Comparison of ENCODE assay signal across 21 cellular contexts in the genomic region with DNA sequence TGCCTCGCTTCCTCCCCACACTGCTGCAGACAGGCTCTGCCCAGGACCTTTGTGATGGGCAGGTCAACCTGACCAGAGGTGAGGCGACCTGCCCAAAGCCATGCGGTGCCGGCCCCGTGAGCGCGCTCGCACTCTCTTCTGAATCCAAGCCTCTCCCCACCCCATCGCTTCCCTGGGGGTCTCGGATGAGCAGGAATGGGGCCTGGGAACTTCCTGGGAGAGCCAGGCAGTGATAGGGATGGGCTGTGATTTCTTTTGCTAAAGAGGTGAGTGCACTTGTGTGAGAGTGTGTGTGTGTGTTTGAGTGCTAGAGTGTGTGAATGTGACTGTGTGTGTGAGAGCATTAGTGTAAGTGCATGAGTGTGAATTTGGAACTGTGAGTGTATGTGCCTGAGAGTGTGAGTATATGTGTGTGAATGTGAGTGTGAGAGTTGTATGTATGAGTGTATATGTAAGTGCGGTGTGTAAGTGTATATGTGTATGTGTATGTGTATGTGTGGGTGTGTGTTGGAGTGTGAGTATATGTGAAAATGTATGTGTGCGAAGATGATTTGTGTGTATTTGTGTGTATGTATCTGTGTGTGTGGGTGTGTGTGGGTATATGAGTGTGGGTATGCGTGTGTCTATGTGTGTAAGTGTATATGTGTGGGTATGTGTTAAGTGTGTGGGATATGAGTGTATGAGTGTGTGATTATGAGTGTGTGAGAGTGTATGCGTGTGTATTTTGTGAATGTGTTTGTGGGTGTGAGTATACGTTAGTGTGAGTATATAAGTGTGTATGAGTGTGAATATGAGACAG. TPM values are rescaled to one million over a fixed set of nuclear protein-coding genes. Genes with fewer than 3 reads are reported as not detected.
"Had no signal": no experiment of that assay in that cellular context is flagged by ENCODE, and none has a peak within 500 bp of the region (broad histone marks: within the 10 kb centered on the region; RNA-seq: fewer than 3 reads in every experiment).

No MANE protein-coding gene starts in this region.

- H3K9me3 ChIP-seq: adrenal gland, heart right ventricle, pancreas, psoas muscle, right atrium auricular region, tibial artery had no signal

- H3K4me3 Mint-ChIP-seq: activated naive CD8-positive, alpha-beta T cell; activated T-cell treated with anti-CD3 and anti-CD28 coated beads, Interleukin-2, amount 50 U/mL, for 24 hours; activated T-helper 17 cell treated with anti-CD3 and anti-CD28 coated beads, Interleukin-2, amount 50 U/mL, for 72 hours; memory B cell; natural killer cell treated with Interleukin-12 subunit alpha and Interleukin-12 subunit beta and Interleukin-15 and Interleukin-18, amount 100 ng/mL, for 72 hours; WTC11 had no signal

- ATAC-seq: activated T-helper 17 cell treated with anti-CD3 and anti-CD28 coated beads, Interleukin-2, amount 50 U/mL, for 72 hours; natural killer cell treated with Interleukin-12 subunit alpha and Interleukin-12 subunit beta and Interleukin-15 and Interleukin-18, amount 100 ng/mL, for 72 hours; stimulated activated naive CD8-positive, alpha-beta T cell treated with anti-CD3 and anti-CD28 coated beads, Interleukin-15, Interleukin-2, amounts not matched to agents 100 U/mL and 50 U/mL, for 24 hours; WTC11 had no signal

- H3K27ac ChIP-seq: adrenal gland, pancreas, psoas muscle, right atrium auricular region, tibial artery had no signal

- H3K9me3 Mint-ChIP-seq: activated T-cell treated with anti-CD3 and anti-CD28 coated beads, Interleukin-2, amount 50 U/mL, for 24 hours; activated T-helper 17 cell treated with anti-CD3 and anti-CD28 coated beads, Interleukin-2, amount 50 U/mL, for 72 hours; memory B cell; natural killer cell treated with Interleukin-12 subunit alpha and Interleukin-12 subunit beta and Interleukin-15 and Interleukin-18, amount 100 ng/mL, for 72 hours; WTC11 had no signal

- FAIRE-seq: pancreas had no signal

- H3K27me3 ChIP-seq: adrenal gland, heart right ventricle, pancreas, right atrium auricular region, tibial artery had no signal

- H3K4me3 ChIP-seq: adrenal gland, heart right ventricle, pancreas, psoas muscle, right atrium auricular region, tibial artery had no signal

- H3K36me3 ChIP-seq: adrenal gland, heart right ventricle, pancreas, right atrium auricular region, tibial artery had no signal

- H3K36me3 Mint-ChIP-seq: activated naive CD8-positive, alpha-beta T cell; memory B cell; natural killer cell treated with Interleukin-12 subunit alpha and Interleukin-12 subunit beta and Interleukin-15 and Interleukin-18, amount 100 ng/mL, for 72 hours; WTC11 had no signal

- H3K4me1 Mint-ChIP-seq: activated T-helper 17 cell treated with anti-CD3 and anti-CD28 coated beads, Interleukin-2, amount 50 U/mL, for 72 hours; memory B cell had no signal

- H3K4me1 ChIP-seq: pancreas, right atrium auricular region, tibial artery had no signal

- DNase-seq: activated naive CD4-positive, alpha-beta T cell; activated T-cell treated with anti-CD3 and anti-CD28 coated beads, Interleukin-2, amount 50 U/mL, for 24 hours; cortex of kidney; erythroblast; foreskin fibroblast; heart right ventricle; islet precursor cell; stimulated activated CD4-positive, alpha-beta T cell treated with anti-CD3 and anti-CD28 coated beads, Interleukin-4, amount 100 ng/mL, for 24 hours; stimulated activated naive CD8-positive, alpha-beta T cell treated with anti-CD3 and anti-CD28 coated beads, Interleukin-15, Interleukin-2, amounts not matched to agents 100 U/mL and 50 U/mL, for 24 hours; T-helper 9 cell; tibial artery had no signal

- H3K27ac Mint-ChIP-seq: activated naive CD8-positive, alpha-beta T cell; activated T-cell treated with anti-CD3 and anti-CD28 coated beads, Interleukin-2, amount 50 U/mL, for 24 hours; activated T-helper 17 cell treated with anti-CD3 and anti-CD28 coated beads, Interleukin-2, amount 50 U/mL, for 72 hours; memory B cell; natural killer cell treated with Interleukin-12 subunit alpha and Interleukin-12 subunit beta and Interleukin-15 and Interleukin-18, amount 100 ng/mL, for 72 hours; WTC11 had no signal

- H3K27me3 Mint-ChIP-seq: activated naive CD8-positive, alpha-beta T cell; natural killer cell treated with Interleukin-12 subunit alpha and Interleukin-12 subunit beta and Interleukin-15 and Interleukin-18, amount 100 ng/mL, for 72 hours had no signal

RNA-seq across cellular contexts. Expression of a gene that starts 11.7 kb away (rescaled TPM):
- total RNA-seq: activated T-helper 17 cell treated with anti-CD3 and anti-CD28 coated beads, Interleukin-2, amount 50 U/mL, for 72 hours; natural killer cell treated with Interleukin-12 subunit alpha and Interleukin-12 subunit beta and Interleukin-15 and Interleukin-18, amount 100 ng/mL, for 72 hours had no signal
- polyA plus RNA-seq: fibroblast of lung had no signal
